In genomic region chr14:52590318-52590717, GRCh38 we compare ENCODE assay signal across 23 cellular contexts. TPM values are rescaled to one million over a fixed set of nuclear protein-coding genes. Genes with fewer than 3 reads are reported as not detected.
DNase-seq lines count a peak whose midpoint lies in the region; ATAC-seq, FAIRE-seq and TF ChIP-seq lines count a peak whose summit lies in the region.
"Had no signal": no experiment of that assay in that cellular context is flagged by ENCODE, and none has a peak within 500 bp of the region (broad histone marks: within the 10 kb centered on the region; RNA-seq: fewer than 3 reads in every experiment).

No MANE protein-coding gene starts in this region.

- H3K14ac ChIP-seq in trophoblast cell (ENCODE audit: low read length) = no peak overlapping the region

- no peaks in the 10 kb centered on the region for H3K79me1 ChIP-seq in trophoblast cell (ENCODE audit: low read length)

- intact Hi-C loops in PC-3 (cut with micrococcal nuclease) (no loop called here), kidney (cut with DNase I) (no loop called here), Right ventricle myocardium inferior (cut with DNase I) (no loop called here)

- H3K27ac ChIP-seq in PC-3 (ENCODE audit: low read length) (no peak overlapping the region), kidney (ENCODE audit: low read depth in 2 of 2, low read length in 2 of 2) (no peak overlapping the region), trophoblast cell (ENCODE audit: low read depth, low read length) (no peak overlapping the region)
- H3K27ac ChIP-seq: 22Rv1; A549; BLaER1 treated with 17β-estradiol and CSF1 and Interleukin-3, amounts not matched to agents 10 nM and 100 nM; C4-2B had no signal

- BruUV-seq in PC-3 (replicated peaks; lab: Mats Ljungman, UMichigan) = no TSS peak

- CTCF ChIA-PET in PC-3 (lab: Charles Lee) = no interaction called here

- H4K8ac ChIP-seq in trophoblast cell (ENCODE audit: low read depth, low read length) = no peak overlapping the region

- DNase-seq in HTR-8/SVneo (ENCODE audit: insufficient read length, low spot score) (no peak), PC-3 (no peak), foreskin fibroblast (peak; percentile 7 to 22), kidney (no peak), Right ventricle myocardium inferior (ENCODE audit: missing footprints) (no peak), NCI-H1694 (lab: John Stamatoyannopoulos, UW) (no peak), trophoblast cell (no peak), T-helper 9 cell (no peak)
- DNase-seq: AML-193; Caco-2; Calu3; CD4-positive, alpha-beta T cell; CD8-positive, alpha-beta T cell; DMS79 treated with DMSO at 0.1 percent for 48 hours; GF-D8 had no signal

- no peak overlapping the region for H4K12ac ChIP-seq in trophoblast cell (ENCODE audit: low read depth, low read length)

- H3K4me2 ChIP-seq in PC-3 (ENCODE audit: low read length) (no peak overlapping the region), trophoblast cell (ENCODE audit: low read length) (no peak overlapping the region)
- H3K4me2 ChIP-seq: A549; BLaER1 treated with 17β-estradiol and CSF1 and Interleukin-3, amounts not matched to agents 10 nM and 100 nM had no signal

- no peak overlapping the region for H4K91ac ChIP-seq in trophoblast cell (ENCODE audit: low read depth, low read length)

- H3K23ac ChIP-seq in trophoblast cell (ENCODE audit: low read length) = no peak overlapping the region

- FAIRE-seq in HTR-8/SVneo (lab: Jason Lieb, UNC) (peak; percentile 58), kidney (lab: Jason Lieb, UNC) (peak; percentile 23)
- FAIRE-seq: A549, D721Med, G401.6, GM12891, GM19239 had no signal

- H3K9me2 ChIP-seq in PC-3 (replicated peaks; ENCODE audit: low read length) = no peaks in the 10 kb centered on the region

- H2AFZ ChIP-seq in PC-3 (ENCODE audit: low read length) (no peak overlapping the region), trophoblast cell (ENCODE audit: insufficient read depth, low read length, poor library complexity) (no peak overlapping the region)

- H3F3A ChIP-seq in PC-3 (ENCODE audit: low read length, unreplicated experiment) = no peaks in the 10 kb centered on the region

- no peaks in the 10 kb centered on the region for H3K4me1 ChIP-seq in PC-3 (ENCODE audit: insufficient read depth, low read length)
- H3K4me1 ChIP-seq in kidney (ENCODE audit: control insufficient read depth in 1 of 2, insufficient read depth in 1 of 2, low read depth in 1 of 2, low read length in 2 of 2) = no peaks in the 10 kb centered on the region
- no peaks in the 10 kb centered on the region for H3K4me1 ChIP-seq in trophoblast cell (ENCODE audit: control insufficient read depth in 1 of 2, insufficient read depth in 2 of 2, low read length in 2 of 2)
- H3K4me1 ChIP-seq: A549; BLaER1 treated with 17β-estradiol and CSF1 and Interleukin-3, amounts not matched to agents 10 nM and 100 nM; Caco-2 had no signal

- H3K4ac ChIP-seq in trophoblast cell (ENCODE audit: low read depth, low read length) = no peak overlapping the region

- no peak overlapping the region for H2AK5ac ChIP-seq in trophoblast cell (ENCODE audit: low read length)

- no peaks in the 10 kb centered on the region for H3K9me3 ChIP-seq in PC-3 (ENCODE audit: low read length)
- H3K9me3 ChIP-seq in kidney (ENCODE audit: control insufficient read depth in 1 of 2, low read length in 2 of 2) = no peaks in the 10 kb centered on the region
- no peaks in the 10 kb centered on the region for H3K9me3 ChIP-seq in trophoblast cell (ENCODE audit: insufficient read depth, low read depth, low read length)
- H3K9me3 ChIP-seq: A549, Caco-2 had no signal

- H4K20me1 ChIP-seq in PC-3 (ENCODE audit: low read length) = no peaks in the 10 kb centered on the region
- H4K20me1 ChIP-seq: BLaER1 treated with 17β-estradiol and CSF1 and Interleukin-3, amounts not matched to agents 10 nM and 100 nM had no signal

- H2BK12ac ChIP-seq in trophoblast cell (ENCODE audit: low read length) = no peak overlapping the region

- TF ChIP-seq CTCF in PC-3 (conservative IDR thresholded peaks at IDR 0.05; ENCODE audit: low read depth, low read length) (no peak), foreskin fibroblast (IDR thresholded peaks at IDR 0.05; ENCODE audit: low read depth, low read length) (no peak), kidney (IDR thresholded peaks at IDR 0.05; ENCODE audit: borderline replicate concordance, extremely low read depth, insufficient read depth) (no peak)

- H3K4me3 ChIP-seq in PC-3 (ENCODE audit: low read length) = no peak overlapping the region
- no peak overlapping the region for H3K4me3 ChIP-seq in foreskin fibroblast (ENCODE audit: low read depth in 1 of 2, low read length in 2 of 2)
- no peak overlapping the region for H3K4me3 ChIP-seq in kidney (ENCODE audit: low read length in 2 of 2)
- H3K4me3 ChIP-seq in trophoblast cell (ENCODE audit: low read depth, low read length) = no peak overlapping the region
- H3K4me3 ChIP-seq: A549; BLaER1 treated with 17β-estradiol and CSF1 and Interleukin-3, amounts not matched to agents 10 nM and 100 nM had no signal

- H2BK5ac ChIP-seq in trophoblast cell (ENCODE audit: low read depth, low read length, poor library complexity) = no peak overlapping the region

- ATAC-seq in PC-3 = peak; percentile 67
- no peak for ATAC-seq in Right ventricle myocardium inferior
- ATAC-seq: A549; CD8-positive, alpha-beta T cell had no signal

- WGBS in trophoblast cell (ENCODE audit: extremely low coverage, insufficient coverage, insufficient read length) = no CpG with 5 or more reads among the region's 1 CpG

- H2BK120ac ChIP-seq in trophoblast cell (ENCODE audit: insufficient read depth, low read length, poor library complexity) = no peak overlapping the region

- H3K36me3 ChIP-seq in PC-3 (ENCODE audit: low read depth, low read length) (no peaks in the 10 kb centered on the region), kidney (ENCODE audit: control insufficient read depth in 1 of 2, insufficient read depth in 2 of 2, low read length in 2 of 2) (no peaks in the 10 kb centered on the region), trophoblast cell (ENCODE audit: control insufficient read depth in 1 of 2, insufficient read depth in 2 of 2, low read length in 2 of 2) (no peaks in the 10 kb centered on the region)
- H3K36me3 ChIP-seq: BLaER1 treated with 17β-estradiol and CSF1 and Interleukin-3, amounts not matched to agents 10 nM and 100 nM had no signal

- H3K9ac ChIP-seq in PC-3 (ENCODE audit: low read length) (no peak overlapping the region), kidney (ENCODE audit: low read length in 2 of 2) (no peak overlapping the region), trophoblast cell (ENCODE audit: low read length) (no peak overlapping the region)
- H3K9ac ChIP-seq: BLaER1 treated with 17β-estradiol and CSF1 and Interleukin-3, amounts not matched to agents 10 nM and 100 nM had no signal

- no peak overlapping the region for H3K18ac ChIP-seq in trophoblast cell (ENCODE audit: low read length)

- POLR2A ChIA-PET in PC-3 (lab: Charles Lee; ENCODE audit: unreplicated experiment) = no interaction called here

- H3K27me3 ChIP-seq in PC-3 (ENCODE audit: low read length) (no peaks in the 10 kb centered on the region), trophoblast cell (ENCODE audit: insufficient read depth, low read length) (no peaks in the 10 kb centered on the region)
- H3K27me3 ChIP-seq: BLaER1 treated with 17β-estradiol and CSF1 and Interleukin-3, amounts not matched to agents 10 nM and 100 nM had no signal

- H3K79me2 ChIP-seq in PC-3 (ENCODE audit: low read length) (no peaks in the 10 kb centered on the region), trophoblast cell (ENCODE audit: control insufficient read depth, insufficient read depth, low read length, poor library complexity) (no peaks in the 10 kb centered on the region)

RNA-seq across cellular contexts. Expression of gene GPR137C, which starts 37.7 kb away (rescaled TPM):
- 0.63 and 0.91 TPM in 2 replicates for total RNA-seq in PC-3 (2014; rRNA removed)
- total RNA-seq in kidney = 0.54 TPM
- 0.24 TPM for polyA plus RNA-seq in kidney (ENCODE audit: insufficient read depth, low read depth, low replicate concordance)
- 0.51 TPM for total RNA-seq in Right ventricle myocardium inferior
- polyA plus RNA-seq in trophoblast cell (2013) = 1.4 and 1.6 TPM in 2 replicates

RNA-seq across cellular contexts. Expression of gene TXNDC16, which starts 38.0 kb away (rescaled TPM):
- 3.9 and 4.0 TPM in 2 replicates for total RNA-seq in PC-3 (2014; rRNA removed)
- total RNA-seq in kidney = 7.3 TPM
- 2.6 TPM for polyA plus RNA-seq in kidney (ENCODE audit: insufficient read depth, low read depth, low replicate concordance)
- 3.4 TPM for total RNA-seq in Right ventricle myocardium inferior
- 3.2 and 3.4 TPM in 2 replicates for polyA plus RNA-seq in trophoblast cell (2013)

Comparison
In these comparisons a context has a peak if more than half of its experiments do, and no peak if none do; other contexts are left out.
1. DNase-seq: peak in foreskin fibroblast (2 of 2); none in HTR-8/SVneo (single experiment), PC-3 (single experiment), kidney (single experiment), Right ventricle myocardium inferior (single experiment), NCI-H1694 (single experiment), trophoblast cell (0 of 2) and T-helper 9 cell (single experiment).